9 cellular contexts compared by ENCODE assay signal in genomic region chr22:18091478-18091877, GRCh38. TPM values are rescaled to one million over a fixed set of nuclear protein-coding genes. Genes with fewer than 3 reads are reported as not detected.
A peak's percentile ranks its signal among the peaks of the same experiment; 100 is the strongest.
DNase-seq lines count a peak whose midpoint lies in the region; ATAC-seq and TF ChIP-seq lines count a peak whose summit lies in the region.
"Had no signal": no experiment of that assay in that cellular context is flagged by ENCODE, and none has a peak within 500 bp of the region (broad histone marks: within the 10 kb centered on the region; RNA-seq: fewer than 3 reads in every experiment).

No MANE protein-coding gene starts in this region.

- H3K4me3 ChIP-seq in ascending aorta, result peak overlapping the region; percentile 46 to 64
- H3K4me3 ChIP-seq in right cardiac atrium (ENCODE audit: low read length), result peak overlapping the region; percentile 14
- peak overlapping the region in 2 of 7 experiments; percentile 4 to 32 for H3K4me3 ChIP-seq in skin epidermis

- no peaks in the 10 kb centered on the region for H3K27me3 ChIP-seq in ascending aorta
- H3K27me3 ChIP-seq in right cardiac atrium (ENCODE audit: control insufficient read depth, insufficient read depth), result no peaks in the 10 kb centered on the region

- ATAC-seq in GM19351 (IDR thresholded peaks at IDR 0.05; ENCODE audit: unreplicated experiment), result peak; percentile 46
- ATAC-seq in right cardiac atrium, result peak in 1 of 2 donors; percentile 17
- no peak for ATAC-seq in GM19395 (IDR thresholded peaks at IDR 0.05; ENCODE audit: unreplicated experiment)
- no peak for ATAC-seq in GM18502 (IDR thresholded peaks at IDR 0.05; ENCODE audit: poor library complexity, unreplicated experiment)

- H3K9me3 ChIP-seq in ascending aorta, result no peaks in the 10 kb centered on the region
- H3K9me3 ChIP-seq in right cardiac atrium (ENCODE audit: control insufficient read depth, low read length), result no peaks in the 10 kb centered on the region

- DNase-seq in ascending aorta (ENCODE audit: low spot score in 2 of 2) (no peak), right cardiac atrium (no peak), LoVo (ENCODE audit: low spot score) (no peak)
- no peak for DNase-seq in activated effector memory CD4-positive, alpha-beta T cell treated with Interleukin-2 at 50 U/mL for 16 hours
- DNase-seq: OCI-M1 had no signal

- intact Hi-C loops in ascending aorta (cut with DNase I) (loop anchor here (1.0 kb wide), 1 partner anchor 13 kb away; no protein-coding TSS in a partner anchor), right cardiac atrium (cut with DNase I) (no loop called here)

- H3K4me1 ChIP-seq in ascending aorta (no peaks in the 10 kb centered on the region), right cardiac atrium (ENCODE audit: control insufficient read depth, insufficient read depth, low read length) (peaks cover 2% of the 10 kb centered on the region)

- WGBS in right cardiac atrium, result 61% methylated on average over 7 of the region's 7 CpGs

- peak overlapping the region; percentile 94 to 97 for H3K27ac ChIP-seq in ascending aorta
- H3K27ac ChIP-seq in right cardiac atrium (ENCODE audit: low read length), result peak overlapping the region; percentile 75
- H3K27ac ChIP-seq in skin epidermis, result peak overlapping the region in 19 of 21 experiments; percentile 68 to 89 (median 83)

- H3K36me3 ChIP-seq in ascending aorta, result peaks cover 25 to 31% of the 10 kb centered on the region in 2 donors

- TF ChIP-seq CTCF in ascending aorta (IDR thresholded peaks at IDR 0.05), result no peak

RNA-seq across cellular contexts. Expression of gene PEX26, which starts 13.7 kb away (rescaled TPM):
- total RNA-seq in ascending aorta (38.1 TPM), right cardiac atrium (10 to 100 TPM; 19.5 to 23.5 (median 23.3) TPM)
- 17.4 TPM for polyA plus RNA-seq in right cardiac atrium

RNA-seq across cellular contexts. Expression of gene TUBA8, which starts 19.1 kb away (rescaled TPM):
- total RNA-seq in ascending aorta (not detected), right cardiac atrium (100 to 1,000 TPM in 2 of 4 donors, 10 to 100 TPM in 2; 64.7 to 266 (median 108) TPM)
- polyA plus RNA-seq in right cardiac atrium, result 307 TPM

RNA-seq across cellular contexts. Expression of gene USP18, which starts 58.5 kb away (rescaled TPM):
- total RNA-seq in ascending aorta (6.7 TPM), right cardiac atrium (1 to 10 TPM; 2.0 to 4.5 (median 2.2) TPM)
- polyA plus RNA-seq in right cardiac atrium, result 3.2 TPM

Comparison
In these comparisons a context has a peak if more than half of its experiments do, and no peak if none do; other contexts are left out.
1. RNA of gene TUBA8, which starts 19.1 kb away (total RNA-seq): 64.7 to 266 TPM in right cardiac atrium; not detected in ascending aorta (single experiment); every median in the first group is over 10 times any median in the second.
2. Peak in every context shown above with its lines, with median percentiles within 50 percentile points of each other: H3K27ac ChIP-seq.